In the genomic region with DNA sequence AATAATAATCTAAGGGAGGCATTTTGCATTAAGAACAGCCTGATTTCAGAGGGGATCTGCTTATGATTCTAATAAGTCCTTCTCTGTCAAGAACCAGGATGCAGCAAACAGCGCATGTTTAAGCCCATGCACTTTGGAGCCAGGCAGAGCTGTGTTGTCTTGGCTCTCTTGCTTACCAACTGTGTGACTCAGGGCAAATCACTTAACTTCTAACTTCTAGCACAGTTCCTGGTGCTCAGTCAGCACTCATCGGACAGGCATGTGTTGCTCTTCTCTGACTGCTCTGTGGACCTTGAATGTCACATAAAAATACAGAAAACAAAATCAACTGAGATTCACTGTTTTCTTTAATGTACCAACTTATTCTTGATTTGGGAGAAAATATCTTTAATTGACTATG, we compare ENCODE assay signal across 12 cellular contexts. TPM values are rescaled to one million over a fixed set of nuclear protein-coding genes. Genes with fewer than 3 reads are reported as not detected.
A peak's percentile ranks its signal among the peaks of the same experiment; 100 is the strongest.
DNase-seq lines count a peak whose midpoint lies in the region; ATAC-seq and TF ChIP-seq lines count a peak whose summit lies in the region.
"Had no signal": no experiment of that assay in that cellular context is flagged by ENCODE, and none has a peak within 500 bp of the region (broad histone marks: within the 10 kb centered on the region; RNA-seq: fewer than 3 reads in every experiment).

No MANE protein-coding gene starts in this region.

- H3K36me3 ChIP-seq in adipocyte (ENCODE audit: control insufficient read depth, insufficient read depth, low read length, severe bottlenecking) (no peaks in the 10 kb centered on the region), gastroesophageal sphincter (no peaks in the 10 kb centered on the region)
- H3K36me3 ChIP-seq: BLaER1 had no signal

- peaks cover 29% of the 10 kb centered on the region for H3K4me1 Mint-ChIP-seq in osteocyte (ENCODE audit: unreplicated experiment)
- H3K4me1 Mint-ChIP-seq in activated T-cell treated with anti-CD3 and anti-CD28 coated beads, Interleukin-2, amount 50 U/mL, for 72 hours (ENCODE audit: low read depth), result peaks cover 12% of the 10 kb centered on the region

- H3K27ac Mint-ChIP-seq in osteocyte (ENCODE audit: unreplicated experiment), result peak overlapping the region; percentile 15
- no peak overlapping the region for H3K27ac Mint-ChIP-seq in activated T-cell treated with anti-CD3 and anti-CD28 coated beads, Interleukin-2, amount 50 U/mL, for 72 hours

- no peaks in the 10 kb centered on the region for H3K9me3 Mint-ChIP-seq in osteocyte (ENCODE audit: unreplicated experiment)
- no peaks in the 10 kb centered on the region for H3K9me3 Mint-ChIP-seq in activated T-cell treated with anti-CD3 and anti-CD28 coated beads, Interleukin-2, amount 50 U/mL, for 72 hours
- H3K9me3 Mint-ChIP-seq: neural crest cell had no signal

- TF ChIP-seq POLR2A in gastroesophageal sphincter (IDR thresholded peaks at IDR 0.05), result no peak

- H3K4me1 ChIP-seq in adipocyte (ENCODE audit: control insufficient read depth, insufficient read depth, low read length) (peaks cover 27% of the 10 kb centered on the region), gastroesophageal sphincter (peaks cover 0 to 17% (median 7%) of the 10 kb centered on the region in 3 donors)
- H3K4me1 ChIP-seq: body of pancreas had no signal

- no peaks in the 10 kb centered on the region for H3K27me3 ChIP-seq in adipocyte (replicated peaks; ENCODE audit: control insufficient read depth, insufficient read depth, low read length)
- no peaks in the 10 kb centered on the region for H3K27me3 ChIP-seq in gastroesophageal sphincter
- H3K27me3 ChIP-seq: BLaER1, body of pancreas had no signal

- in situ Hi-C loops in G401 (cut with HindIII; ENCODE audit: low sequenced_read_pairs), result no loop called here

- 42 to 100% methylated on average over 1 to 2 of the region's 2 CpGs for WGBS in gastroesophageal sphincter (ENCODE audit: low coverage in 1 of 2), 2 donors

- H3K9me3 ChIP-seq in adipocyte (ENCODE audit: control insufficient read depth, low read length) (no peaks in the 10 kb centered on the region), gastroesophageal sphincter (no peaks in the 10 kb centered on the region)
- H3K9me3 ChIP-seq: BLaER1, body of pancreas had no signal

- H3K4me3 ChIP-seq in adipocyte (ENCODE audit: low read length), result peak overlapping the region; percentile 23
- H3K4me3 ChIP-seq in gastroesophageal sphincter, result no peak overlapping the region
- H3K4me3 ChIP-seq: BLaER1, body of pancreas, SK-N-MC had no signal

- H3K27ac ChIP-seq in gastroesophageal sphincter, result peak overlapping the region in 3 of 4 donors; percentile 28 to 52 (median 48)
- H3K27ac ChIP-seq: BLaER1, body of pancreas, SK-N-MC had no signal

- no peaks in the 10 kb centered on the region for H3K27me3 Mint-ChIP-seq in osteocyte (ENCODE audit: unreplicated experiment)
- H3K27me3 Mint-ChIP-seq in activated T-cell treated with anti-CD3 and anti-CD28 coated beads, Interleukin-2, amount 50 U/mL, for 72 hours (ENCODE audit: low read depth), result no peaks in the 10 kb centered on the region

- no peak for TF ChIP-seq EP300 in gastroesophageal sphincter (IDR thresholded peaks at IDR 0.05)

- ATAC-seq in gastroesophageal sphincter, result peak; percentile 77
- no peak for ATAC-seq in activated T-cell treated with anti-CD3 and anti-CD28 coated beads, Interleukin-2, amount 50 U/mL, for 72 hours (replicated peaks in 1 of 2)
- ATAC-seq: body of pancreas had no signal

- TF ChIP-seq CTCF in gastroesophageal sphincter (IDR thresholded peaks at IDR 0.05), result no peak
- no peak for TF ChIP-seq CTCF in osteocyte (IDR thresholded peaks at IDR 0.05)

- DNase-seq in Daoy (ENCODE audit: low read depth) (peak; percentile 82), adipocyte (ENCODE audit: low read depth) (peak; percentile 59), osteocyte (ENCODE audit: extremely low spot score, unreplicated experiment) (no peak), G401 (ENCODE audit: low spot score) (no peak), NCI-H345 treated with DMSO at 0.1 percent for 48 hours (lab: John Stamatoyannopoulos, UW; ENCODE audit: unreplicated experiment) (no peak)
- no peak for DNase-seq in activated T-cell treated with anti-CD3 and anti-CD28 coated beads, Interleukin-2, amount 50 U/mL, for 72 hours
- no peak for DNase-seq in stimulated activated CD8-positive, alpha-beta memory T cell treated with anti-CD3 and anti-CD28 coated beads, Interleukin-4, amount 100 ng/mL, for 48 hours

- H3K9ac ChIP-seq in adipocyte (ENCODE audit: low read length), result peak overlapping the region; percentile 39
- H3K9ac ChIP-seq: BLaER1 had no signal

- H3K4me3 Mint-ChIP-seq in osteocyte (ENCODE audit: unreplicated experiment), result no peak overlapping the region
- H3K4me3 Mint-ChIP-seq in activated T-cell treated with anti-CD3 and anti-CD28 coated beads, Interleukin-2, amount 50 U/mL, for 72 hours, result no peak overlapping the region
- H3K4me3 Mint-ChIP-seq: neural crest cell had no signal

- no peaks in the 10 kb centered on the region for H3K36me3 Mint-ChIP-seq in osteocyte (ENCODE audit: unreplicated experiment)
- no peaks in the 10 kb centered on the region for H3K36me3 Mint-ChIP-seq in activated T-cell treated with anti-CD3 and anti-CD28 coated beads, Interleukin-2, amount 50 U/mL, for 72 hours (ENCODE audit: insufficient read depth in 2 of 2)

RNA-seq across cellular contexts. Expression of a gene that starts 56.4 kb away (rescaled TPM):
- total RNA-seq in Daoy (2014; rRNA removed; shearing (Covaris generic)), result 447 and 452 TPM in 2 replicates
- 100 to 1,000 TPM; 145 to 292 (median 217) TPM for total RNA-seq in gastroesophageal sphincter
- total RNA-seq in osteocyte, result 223 and 238 TPM in 2 replicates
- 10 to 100 TPM in 1 of 2 donors, 1 to 10 TPM in 1; 6.3 to 11.2 TPM for total RNA-seq in activated T-cell treated with anti-CD3 and anti-CD28 coated beads, Interleukin-2, amount 50 U/mL, for 72 hours
- total RNA-seq in G401 (2014; rRNA removed; shearing (Covaris generic)), result 142 and 206 TPM in 2 replicates

Comparison
In these comparisons a context has a peak if more than half of its experiments do, and no peak if none do; other contexts are left out.
1. DNase-seq: peak in Daoy (single experiment) and adipocyte (single experiment); none in osteocyte (single experiment), activated T-cell treated with anti-CD3 and anti-CD28 coated beads, Interleukin-2, amount 50 U/mL, for 72 hours (0 of 2), G401 (single experiment), stimulated activated CD8-positive, alpha-beta memory T cell treated with anti-CD3 and anti-CD28 coated beads, Interleukin-4, amount 100 ng/mL, for 48 hours (single experiment) and NCI-H345 treated with DMSO at 0.1 percent for 48 hours (single experiment).
2. RNA of a gene that starts 56.4 kb away (total RNA-seq): 447 to 452 TPM in Daoy, 145 to 292 TPM in gastroesophageal sphincter, 223 to 238 TPM in osteocyte and 142 to 206 TPM in G401; 6.3 to 11.2 TPM in activated T-cell treated with anti-CD3 and anti-CD28 coated beads, Interleukin-2, amount 50 U/mL, for 72 hours; every median in the first group is over 10 times any median in the second.